8 cellular contexts compared by ENCODE assay signal in the genomic region with DNA sequence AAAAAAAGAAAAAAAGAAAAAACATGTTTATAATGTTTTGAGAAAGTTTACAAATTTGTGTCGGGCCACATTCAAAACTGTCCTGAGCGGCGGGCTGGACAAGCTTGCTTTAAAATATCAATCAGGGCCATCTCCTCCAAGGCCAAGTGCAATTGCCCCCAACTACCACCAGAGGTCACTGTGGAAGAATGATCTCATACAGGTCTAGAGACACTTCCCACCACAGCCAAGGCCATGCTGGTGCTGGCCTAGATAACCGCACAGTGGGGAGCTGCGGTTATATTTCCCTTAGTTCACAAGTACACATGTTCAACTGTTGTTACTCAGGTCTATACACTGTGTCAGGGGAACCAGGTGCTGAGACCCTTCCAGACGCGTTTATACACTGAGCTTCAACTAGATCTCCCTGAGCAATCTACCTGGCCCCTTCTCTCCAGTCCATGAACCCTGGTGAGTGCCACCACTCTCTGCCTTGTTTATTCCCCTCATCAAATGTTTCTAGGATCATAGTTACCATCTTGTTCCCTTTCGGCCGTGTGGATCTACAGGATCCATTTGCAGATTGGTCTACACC.
A peak's percentile ranks its signal among the peaks of the same experiment; 100 is the strongest.
DNase-seq lines count a peak whose midpoint lies in the region; ATAC-seq and TF ChIP-seq lines count a peak whose summit lies in the region.

No MANE protein-coding gene starts in this region.

- ATAC-seq in left ventricle myocardium superior (peak; percentile 54), HG02759 (IDR thresholded peaks at IDR 0.05; ENCODE audit: unreplicated experiment) (no peak), GM19397 (IDR thresholded peaks at IDR 0.05; ENCODE audit: unreplicated experiment) (no peak)

- H3K27ac ChIP-seq in SJSA1 (no peak overlapping the region), spleen (no peak overlapping the region)

- no TSS peak for BruUV-seq in Calu3 (replicated peaks; lab: Mats Ljungman, UMichigan)

- H3K27me3 ChIP-seq in SJSA1 (replicated peaks) (no peaks in the 10 kb centered on the region), spleen (replicated peaks in 1 of 7) (peaks cover 0 to 92% (median 17%) of the 10 kb centered on the region in 7 donors)

- no peaks in the 10 kb centered on the region for H3K9me3 Mint-ChIP-seq in Calu3 (ENCODE audit: low read depth, unreplicated experiment)
- no peaks in the 10 kb centered on the region for H3K9me3 Mint-ChIP-seq in activated naive CD8-positive, alpha-beta T cell treated with anti-CD3 and anti-CD28 coated beads for 36 hours

- H3K4me1 ChIP-seq in SJSA1 (replicated peaks) (no peaks in the 10 kb centered on the region), spleen (peaks cover 0 to 13% (median 1%) of the 10 kb centered on the region in 6 donors)

- intact Hi-C loops in Calu3 (cut with micrococcal nuclease; ENCODE audit: unreplicated experiment): loop anchor here (1.0 kb wide), 1 partner anchor 190 kb away; no protein-coding TSS in a partner anchor
- intact Hi-C loops in left ventricle myocardium superior (cut with micrococcal nuclease): no loop called here
- intact Hi-C loops in spleen (cut with DNase I; ENCODE audit: low total_unique reads): no loop called here

- no peaks in the 10 kb centered on the region for H3K4me1 Mint-ChIP-seq in Calu3 (ENCODE audit: low read depth, unreplicated experiment)
- peaks cover 2% of the 10 kb centered on the region for H3K4me1 Mint-ChIP-seq in activated naive CD8-positive, alpha-beta T cell treated with anti-CD3 and anti-CD28 coated beads for 36 hours

- no peak overlapping the region for H3K4me3 Mint-ChIP-seq in Calu3 (ENCODE audit: low read depth, unreplicated experiment)
- no peak overlapping the region for H3K4me3 Mint-ChIP-seq in activated naive CD8-positive, alpha-beta T cell treated with anti-CD3 and anti-CD28 coated beads for 36 hours

- no peak for TF ChIP-seq POLR2A in spleen (IDR thresholded peaks at IDR 0.05)

- peak; percentile 61 for DNase-seq in Calu3
- peak; percentile 77 for DNase-seq in HT-29 (ENCODE audit: low spot score)
- DNase-seq in SJSA1 (ENCODE audit: low read depth in 1 of 2, low spot score in 2 of 2): peak; percentile 42 to 59
- DNase-seq in activated naive CD8-positive, alpha-beta T cell treated with anti-CD3 and anti-CD28 coated beads for 36 hours: peak; percentile 38
- DNase-seq in left ventricle myocardium superior: peak; percentile 40
- DNase-seq in spleen: no peak

- H3K36me3 ChIP-seq in SJSA1: no peaks in the 10 kb centered on the region
- H3K36me3 ChIP-seq in spleen: no peaks in the 10 kb centered on the region

- TF ChIP-seq CTCF in Calu3 (IDR thresholded peaks at IDR 0.05; ENCODE audit: unreplicated experiment): peak; percentile 77
- peak; percentile 53 to 91 (median 82) for TF ChIP-seq CTCF in spleen (IDR thresholded peaks at IDR 0.05 in 8 of 11, conservative IDR thresholded peaks at IDR 0.05 in 3 of 11)

- no peaks in the 10 kb centered on the region for H3K36me3 Mint-ChIP-seq in Calu3 (ENCODE audit: insufficient read depth, unreplicated experiment)
- H3K36me3 Mint-ChIP-seq in activated naive CD8-positive, alpha-beta T cell treated with anti-CD3 and anti-CD28 coated beads for 36 hours: no peaks in the 10 kb centered on the region

- 42 to 52% (median 47%) methylated on average over 9 of the region's 9 CpGs for WGBS in spleen, 5 donors

- H3K27ac Mint-ChIP-seq in Calu3 (ENCODE audit: unreplicated experiment): no peak overlapping the region
- no peak overlapping the region for H3K27ac Mint-ChIP-seq in activated naive CD8-positive, alpha-beta T cell treated with anti-CD3 and anti-CD28 coated beads for 36 hours

- H3K9me3 ChIP-seq in SJSA1 (replicated peaks) (no peaks in the 10 kb centered on the region), spleen (peaks cover 0 to 5% (median 0%) of the 10 kb centered on the region in 8 donors)

- H3K27me3 Mint-ChIP-seq in Calu3 (ENCODE audit: unreplicated experiment): peaks cover 88% of the 10 kb centered on the region
- peaks cover 5% of the 10 kb centered on the region for H3K27me3 Mint-ChIP-seq in activated naive CD8-positive, alpha-beta T cell treated with anti-CD3 and anti-CD28 coated beads for 36 hours

- H3K4me3 ChIP-seq in SJSA1 (no peak overlapping the region), spleen (no peak overlapping the region)

- CTCF ChIA-PET in Calu3 (lab: Charles Lee): interaction anchor here (0.6 to 2.1 kb wide), 3 partner anchors 18 to 190 kb away, joined by 3 to 24 read pairs (median 3); no protein-coding TSS in a partner anchor
